15 cellular contexts compared by ENCODE assay signal in genomic region chr5:164356790-164357189, GRCh38.
DNase-seq lines count a peak whose midpoint lies in the region; ATAC-seq, FAIRE-seq and TF ChIP-seq lines count a peak whose summit lies in the region.
"Had no signal": no experiment of that assay in that cellular context is flagged by ENCODE, and none has a peak within 500 bp of the region (broad histone marks: within the 10 kb centered on the region; RNA-seq: fewer than 3 reads in every experiment).

No MANE protein-coding gene starts in this region.

- no peak for TF ChIP-seq POLR2A in GM12878 (IDR thresholded peaks at IDR 0.05; ENCODE audit: low read depth, low read length)

- in situ Hi-C loops in GM12878 (cut with MboI), result no loop called here

- TF ChIP-seq RAD21 in GM12878 (IDR thresholded peaks at IDR 0.05; ENCODE audit: insufficient read depth, low read depth, low read length), result no peak

- ATAC-seq in GM12878 (no peak; the same call in 2 of the 3 replicates), HG03439 (IDR thresholded peaks at IDR 0.05; ENCODE audit: unreplicated experiment) (no peak)
- ATAC-seq: A549; CD8-positive, alpha-beta T cell; HCT116 had no signal

- RAD21 ChIA-PET in GM12878 (lab: Charles Lee; ENCODE audit: unreplicated experiment), result interaction anchor here (1.2 to 6.7 kb wide), 3 partner anchors 9 to 43 kb away, joined by 3 to 99 read pairs (median 6); no protein-coding TSS in a partner anchor

- POLR2A ChIA-PET in HEK293T (lab: Yijun Ruan, JAX) (no interaction called here), GM12878 (lab: Charles Lee) (interaction anchor here (0.5 to 3.7 kb wide), 3 partner anchors 9 to 13 kb away, joined by 3 to 19 read pairs (median 3); no protein-coding TSS in a partner anchor)

- intact Hi-C loops in GM12878 (cut with micrococcal nuclease; ENCODE audit: unreplicated experiment), result no loop called here

- H3K4me3 ChIP-seq in GM12878 (no peak overlapping the region), smooth muscle cell (no peak overlapping the region)
- H3K4me3 ChIP-seq: A549, GM23248 had no signal

- H3K79me2 ChIP-seq in GM12878 (ENCODE audit: control insufficient read depth, insufficient read depth, low read length) (no peaks in the 10 kb centered on the region), smooth muscle cell (ENCODE audit: low read depth) (no peaks in the 10 kb centered on the region)

- no peak for TF ChIP-seq EP300 in GM12878 (IDR thresholded peaks at IDR 0.05; ENCODE audit: borderline replicate concordance in 1 of 2, control insufficient read depth in 1 of 2, low read depth in 2 of 2, low read length in 2 of 2)

- 73% methylated on average over 4 of the region's 4 CpGs for WGBS in GM12878 (ENCODE audit: insufficient coverage, insufficient replicate concordance, low lambda C conversion rate, missing lambda C conversion rate)
- 100% methylated on average over 4 of the region's 4 CpGs for WGBS in smooth muscle cell (ENCODE audit: low lambda C conversion rate)

- no peaks in the 10 kb centered on the region for H4K20me1 ChIP-seq in GM12878 (ENCODE audit: control insufficient read depth, insufficient read depth)
- H4K20me1 ChIP-seq in smooth muscle cell (ENCODE audit: low read depth), result no peaks in the 10 kb centered on the region

- H3K9me3 ChIP-seq in GM12878 (replicated peaks; ENCODE audit: control insufficient read depth, insufficient read depth, low read length) (no peaks in the 10 kb centered on the region), smooth muscle cell (replicated peaks; ENCODE audit: low read depth) (no peaks in the 10 kb centered on the region)
- H3K9me3 ChIP-seq: A549, Caco-2 had no signal

- H3K27ac ChIP-seq in GM12878 (ENCODE audit: control insufficient read depth, insufficient read depth), result no peak overlapping the region
- no peak overlapping the region for H3K27ac ChIP-seq in smooth muscle cell (ENCODE audit: low read depth)
- H3K27ac ChIP-seq: A549, GM23248 had no signal

- no peaks in the 10 kb centered on the region for H3K27me3 ChIP-seq in GM12878 (replicated peaks in 1 of 2; ENCODE audit: control insufficient read depth in 2 of 2, insufficient read depth in 2 of 2, low read length in 1 of 2)
- no peaks in the 10 kb centered on the region for H3K27me3 ChIP-seq in smooth muscle cell (ENCODE audit: low read depth)

- DNase-seq in HEK293T (ENCODE audit: extremely low spot score) (no peak), MV-4-11 (lab: John Stamatoyannopoulos, UW) (peak; percentile 44), GM12878 (ENCODE audit: low read depth, low spot score) (no peak), smooth muscle cell (lab: John Stamatoyannopoulos, UW; ENCODE audit: unreplicated experiment) (no peak), NCI-H128 (lab: John Stamatoyannopoulos, UW; ENCODE audit: unreplicated experiment) (no peak), LoVo (ENCODE audit: low spot score) (no peak)
- DNase-seq: Caco-2; CD8-positive, alpha-beta T cell; DND-41; GDM1; GM23248 had no signal

- H2AFZ ChIP-seq in GM12878 (ENCODE audit: control insufficient read depth, low read depth, low read length), result no peak overlapping the region
- peak overlapping the region; percentile 13 for H2AFZ ChIP-seq in smooth muscle cell (ENCODE audit: low read depth)
- H2AFZ ChIP-seq: GM23248 had no signal

- H3K4me2 ChIP-seq in GM12878 (ENCODE audit: control insufficient read depth, insufficient read depth) (no peak overlapping the region), smooth muscle cell (no peak overlapping the region)
- H3K4me2 ChIP-seq: A549 had no signal

- SMC1A ChIA-PET in GM12878 (lab: Charles Lee; ENCODE audit: uncharacterized antibody, unreplicated experiment), result interaction anchor here (0.7 to 6.7 kb wide), 10 partner anchors 10 to 59 kb away, joined by 3 to 128 read pairs (median 4); no protein-coding TSS in a partner anchor

- no peak for FAIRE-seq in GM12878 (lab: Jason Lieb, UNC)
- FAIRE-seq: A549, H54 had no signal

- peaks cover 12% of the 10 kb centered on the region for H3F3A ChIP-seq in smooth muscle cell (ENCODE audit: low read depth)

- no TSS peak for BruUV-seq in GM12878 (replicated peaks; lab: Mats Ljungman, UMichigan)

- no peak for TF ChIP-seq CTCF in GM12878 (IDR thresholded peaks at IDR 0.05 in 2 of 3, conservative IDR thresholded peaks at IDR 0.05 in 1 of 3; ENCODE audit: control insufficient read depth in 2 of 3, extremely low read depth in 1 of 3, insufficient read depth in 1 of 3, low read depth in 3 of 3, low read length in 3 of 3)
- TF ChIP-seq CTCF in smooth muscle cell (IDR thresholded peaks at IDR 0.05; ENCODE audit: borderline replicate concordance, insufficient read depth, poor library complexity, severe bottlenecking), result no peak

- H3K4me1 ChIP-seq in GM12878 (ENCODE audit: control insufficient read depth, insufficient read depth, low read length) (no peaks in the 10 kb centered on the region), smooth muscle cell (ENCODE audit: low read depth) (peaks cover 34% of the 10 kb centered on the region)
- H3K4me1 ChIP-seq: A549 had no signal

- H3K36me3 ChIP-seq in GM12878 (ENCODE audit: control insufficient read depth in 2 of 2, insufficient read depth in 2 of 2, low read length in 1 of 2) (no peaks in the 10 kb centered on the region), smooth muscle cell (ENCODE audit: low read depth) (no peaks in the 10 kb centered on the region)

- CTCF ChIA-PET in HEK293T (lab: Yijun Ruan, JAX), result no interaction called here
- CTCF ChIA-PET in GM12878 (lab: Yijun Ruan, JAX), result interaction anchor here (0.9 to 1.1 kb wide), 3 partner anchors 10 to 147 kb away, joined by 3 to 6 read pairs (median 5); no protein-coding TSS in a partner anchor

- no peak overlapping the region for H3K9ac ChIP-seq in GM12878 (ENCODE audit: control insufficient read depth, insufficient read depth, low read length)
- no peak overlapping the region for H3K9ac ChIP-seq in smooth muscle cell (ENCODE audit: low read depth)
- H3K9ac ChIP-seq: GM23248 had no signal

TF ChIP-seq in HEK293T, 16 proteins besides CTCF, POLR2A, EP300 and RAD21:
- TF ChIP-seq, protein P1, sequence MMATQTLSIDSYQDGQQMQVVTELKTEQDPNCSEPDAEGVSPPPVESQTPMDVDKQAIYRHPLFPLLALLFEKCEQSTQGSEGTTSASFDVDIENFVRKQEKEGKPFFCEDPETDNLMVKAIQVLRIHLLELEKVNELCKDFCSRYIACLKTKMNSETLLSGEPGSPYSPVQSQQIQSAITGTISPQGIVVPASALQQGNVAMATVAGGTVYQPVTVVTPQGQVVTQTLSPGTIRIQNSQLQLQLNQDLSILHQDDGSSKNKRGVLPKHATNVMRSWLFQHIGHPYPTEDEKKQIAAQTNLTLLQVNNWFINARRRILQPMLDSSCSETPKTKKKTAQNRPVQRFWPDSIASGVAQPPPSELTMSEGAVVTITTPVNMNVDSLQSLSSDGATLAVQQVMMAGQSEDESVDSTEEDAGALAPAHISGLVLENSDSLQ (IDR thresholded peaks at IDR 0.05), result peak; percentile 25; the same call in 1 of the 2 replicates
- TF ChIP-seq ELF4 (IDR thresholded peaks at IDR 0.05), result no peak
TF ChIP-seq in HEK293T: peak in this region for 1.

TF ChIP-seq in GM12878, 131 proteins besides CTCF, POLR2A, EP300 and RAD21:
- TF ChIP-seq, protein P1 (IDR thresholded peaks at IDR 0.05), result peak; percentile 25; the same call in 1 of the 2 replicates
- no peak for TF ChIP-seq PBX3 (IDR thresholded peaks at IDR 0.05; ENCODE audit: insufficient replicate concordance, low read depth, low read length)
